9 cellular contexts compared by ENCODE assay signal in the genomic region with DNA sequence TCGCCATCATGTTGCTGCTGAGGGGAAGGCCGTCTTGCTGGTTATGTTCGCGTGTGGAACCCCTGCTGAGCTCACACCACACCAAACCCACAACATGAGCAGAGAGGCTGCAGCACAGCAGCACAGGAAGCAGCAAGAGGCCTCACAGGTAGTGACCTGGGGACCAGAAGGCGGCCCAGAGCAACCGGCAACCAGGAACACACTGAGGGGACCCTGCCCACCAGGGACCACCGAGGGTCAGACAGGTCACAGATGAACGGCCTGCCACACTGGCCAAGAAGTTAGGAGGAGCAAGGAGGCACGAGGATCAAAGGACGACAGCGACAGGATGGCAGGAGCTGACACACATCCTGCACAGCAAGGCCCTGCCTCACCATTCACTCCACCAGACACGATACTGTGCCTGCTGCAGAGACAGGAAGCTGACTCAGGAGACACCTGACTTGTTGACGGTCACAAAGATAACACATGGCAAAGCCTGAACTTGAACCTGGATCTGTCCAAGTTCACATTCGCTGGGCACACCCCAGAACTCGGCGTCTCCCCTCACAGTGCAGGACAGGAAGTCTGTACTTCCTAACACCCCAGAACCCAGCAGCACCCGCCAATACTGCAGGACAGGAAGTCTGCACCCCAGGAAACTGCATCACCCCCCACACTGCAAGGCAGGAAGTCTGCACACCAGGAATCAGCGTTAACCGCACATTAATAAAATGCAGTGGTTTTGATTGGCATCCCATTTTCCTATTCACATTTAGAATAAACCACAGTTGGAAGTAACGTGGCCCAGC.
DNase-seq lines count a peak whose midpoint lies in the region; ATAC-seq, FAIRE-seq and TF ChIP-seq lines count a peak whose summit lies in the region.
"Had no signal": no experiment of that assay in that cellular context is flagged by ENCODE, and none has a peak within 500 bp of the region (broad histone marks: within the 10 kb centered on the region; RNA-seq: fewer than 3 reads in every experiment).

No MANE protein-coding gene starts in this region.

- peaks cover 98% of the 10 kb centered on the region for H3K79me2 ChIP-seq in HepG2 (ENCODE audit: insufficient read depth, low read length)

- H3K9me3 ChIP-seq in ascending aorta: no peaks in the 10 kb centered on the region
- H3K9me3 ChIP-seq in HepG2 (ENCODE audit: low read length): no peaks in the 10 kb centered on the region
- H3K9me3 ChIP-seq in WERI-Rb-1 (ENCODE audit: severe bottlenecking): no peaks in the 10 kb centered on the region

- no peak for TF ChIP-seq EP300 in HepG2 (IDR thresholded peaks at IDR 0.05; ENCODE audit: low read depth in 2 of 2, low read length in 2 of 2)
- no peak for TF ChIP-seq EP300 in HepG2 (CRISPR knock-in tag; IDR thresholded peaks at IDR 0.05; ENCODE audit: borderline replicate concordance)

- H3K4me1 ChIP-seq in ascending aorta (peaks cover 18 to 39% of the 10 kb centered on the region in 2 donors), HepG2 (ENCODE audit: insufficient read depth, low read length) (peaks cover 26% of the 10 kb centered on the region)

- no peak for TF ChIP-seq POLR2A in HepG2 (IDR thresholded peaks at IDR 0.05; ENCODE audit: insufficient read depth in 1 of 2, low read depth in 2 of 2, low read length in 2 of 2)

- 97% methylated on average over 16 of the region's 20 CpGs for WGBS in HepG2 (ENCODE audit: low lambda C conversion rate)

- intact Hi-C loops in ascending aorta (cut with DNase I) (no loop called here), HepG2 (cut with micrococcal nuclease; ENCODE audit: unreplicated experiment) (no loop called here)

- peaks cover 92% of the 10 kb centered on the region for H3K4me1 Mint-ChIP-seq in stimulated activated effector memory CD8-positive, alpha-beta T cell treated with anti-CD3 and anti-CD28 coated beads, Interleukin-12 subunit alpha, Interleukin-12 subunit beta, amount 100 ng/mL, for 72 hours

- FAIRE-seq in HepG2 (lab: Jason Lieb, UNC): no peak
- FAIRE-seq: A204.1 had no signal

- H3K4me3 ChIP-seq in ascending aorta (no peak overlapping the region), HepG2 (replicated peaks in 1 of 3; ENCODE audit: insufficient read depth in 1 of 3, low read depth in 2 of 3, low read length in 3 of 3) (no peak overlapping the region), WERI-Rb-1 (ENCODE audit: low read depth, low read length) (no peak overlapping the region)

- no TSS peak for BruUV-seq in HepG2 (replicated peaks; lab: Mats Ljungman, UMichigan)

- peak overlapping the region; percentile 1 to 9 for H3K27ac ChIP-seq in ascending aorta
- no peak overlapping the region for H3K27ac ChIP-seq in HepG2 (ENCODE audit: extremely low read length, insufficient read depth, low read length)
- no peak overlapping the region for H3K27ac ChIP-seq in WERI-Rb-1

- peaks cover 6 to 18% of the 10 kb centered on the region in 2 donors for H3K36me3 ChIP-seq in ascending aorta
- H3K36me3 ChIP-seq in HepG2 (replicated peaks in 1 of 2; ENCODE audit: control insufficient read depth in 1 of 2, insufficient read depth in 2 of 2, low read length in 2 of 2): peaks cover 29 to 57% of the 10 kb centered on the region in 2 experiments; a peak in 4 of 5 replicates
- no peaks in the 10 kb centered on the region for H3K36me3 ChIP-seq in WERI-Rb-1

- DNase-seq in NCI-H1417 (lab: John Stamatoyannopoulos, UW): peak in 2 of 3 experiments; percentile 5 to 17
- no peak for DNase-seq in NCI-H1417 treated with DMSO at 0.1 percent for 48 hours (lab: John Stamatoyannopoulos, UW)
- peak; percentile 41 to 96 (median 70) for DNase-seq in T-helper 2 cell
- DNase-seq in ascending aorta (ENCODE audit: low spot score in 2 of 2): no peak
- DNase-seq in HepG2 (ENCODE audit: low spot score): peak; percentile 29
- peak; percentile 52 to 83 for DNase-seq in stimulated activated effector memory CD8-positive, alpha-beta T cell treated with anti-CD3 and anti-CD28 coated beads, Interleukin-12 subunit alpha, Interleukin-12 subunit beta, amount 100 ng/mL, for 72 hours (ENCODE audit: low spot score in 2 of 2)
- no peak for DNase-seq in WERI-Rb-1

- peaks cover 95% of the 10 kb centered on the region for H3K36me3 Mint-ChIP-seq in stimulated activated effector memory CD8-positive, alpha-beta T cell treated with anti-CD3 and anti-CD28 coated beads, Interleukin-12 subunit alpha, Interleukin-12 subunit beta, amount 100 ng/mL, for 72 hours

- no peak for ATAC-seq in HepG2
- ATAC-seq in stimulated activated effector memory CD8-positive, alpha-beta T cell treated with anti-CD3 and anti-CD28 coated beads, Interleukin-12 subunit alpha, Interleukin-12 subunit beta, amount 100 ng/mL, for 72 hours: peak; percentile 85
- no peak for ATAC-seq in HG03378 (IDR thresholded peaks at IDR 0.05; ENCODE audit: unreplicated experiment)

- no peaks in the 10 kb centered on the region for H3K9me3 Mint-ChIP-seq in stimulated activated effector memory CD8-positive, alpha-beta T cell treated with anti-CD3 and anti-CD28 coated beads, Interleukin-12 subunit alpha, Interleukin-12 subunit beta, amount 100 ng/mL, for 72 hours

- no peak for TF ChIP-seq RAD21 in HepG2 (CRISPR knock-in tag; IDR thresholded peaks at IDR 0.05)

- H3K9ac ChIP-seq in HepG2 (ENCODE audit: insufficient read depth, low read depth, low read length): no peak overlapping the region

- peaks cover 93% of the 10 kb centered on the region for H4K20me1 ChIP-seq in HepG2 (ENCODE audit: insufficient read depth, low read length)

- H2AFZ ChIP-seq in HepG2 (ENCODE audit: low read length): no peak overlapping the region

- no peak overlapping the region for H3K4me2 ChIP-seq in HepG2 (ENCODE audit: low read depth, low read length)

- no peaks in the 10 kb centered on the region for H3K27me3 ChIP-seq in ascending aorta
- H3K27me3 ChIP-seq in HepG2 (ENCODE audit: control insufficient read depth in 1 of 2, insufficient read depth in 2 of 2, low read length in 2 of 2): no peaks in the 10 kb centered on the region
- H3K27me3 ChIP-seq in WERI-Rb-1 (ENCODE audit: insufficient read depth, low read depth, severe bottlenecking): no peaks in the 10 kb centered on the region

- H3K27ac Mint-ChIP-seq in stimulated activated effector memory CD8-positive, alpha-beta T cell treated with anti-CD3 and anti-CD28 coated beads, Interleukin-12 subunit alpha, Interleukin-12 subunit beta, amount 100 ng/mL, for 72 hours: peak overlapping the region; percentile 97

- in situ Hi-C loops in HepG2 (cut with HindIII; ENCODE audit: extremely low pct_ligation_motif_present, low pct_unique_long_range_greater_than_20kb): no loop called here

- POLR2A ChIA-PET in HepG2 (lab: Yijun Ruan, JAX): no interaction called here

- H3K4me3 Mint-ChIP-seq in stimulated activated effector memory CD8-positive, alpha-beta T cell treated with anti-CD3 and anti-CD28 coated beads, Interleukin-12 subunit alpha, Interleukin-12 subunit beta, amount 100 ng/mL, for 72 hours: peak overlapping the region; percentile 81

- TF ChIP-seq CTCF in ascending aorta (IDR thresholded peaks at IDR 0.05) (no peak), HepG2 (CRISPR knock-in tag; IDR thresholded peaks at IDR 0.05) (no peak), WERI-Rb-1 (IDR thresholded peaks at IDR 0.05; ENCODE audit: low read depth, low read length) (no peak)

- CTCF ChIA-PET in HepG2 (lab: Yijun Ruan, JAX; ENCODE audit: low intra/inter-chr PET ratio, low total read pairs): no interaction called here

TF ChIP-seq in HepG2, 621 proteins besides CTCF, POLR2A, EP300 and RAD21 (continues in another document):
- TF ChIP-seq FOSL2 (CRISPR knock-in tag; IDR thresholded peaks at IDR 0.05): peak; percentile 69
- TF ChIP-seq RXRA (CRISPR knock-in tag; IDR thresholded peaks at IDR 0.05): peak; percentile 78; the same call in 1 of the 2 replicates
- no peak for TF ChIP-seq ATF7 (IDR thresholded peaks at IDR 0.05)
- peak; percentile 35; the same call in 1 of the 2 replicates for TF ChIP-seq ATF7 (CRISPR knock-in tag; IDR thresholded peaks at IDR 0.05)
- TF ChIP-seq PCBP1 (IDR thresholded peaks at IDR 0.05; ENCODE audit: borderline replicate concordance, low read depth, low read length): no peak
- TF ChIP-seq ZBTB38 (CRISPR knock-in tag; IDR thresholded peaks at IDR 0.05): peak; percentile 60; the same call in 1 of the 2 replicates
- TF ChIP-seq JUN (CRISPR knock-in tag; IDR thresholded peaks at IDR 0.05): 0 out of 2 replicates have a peak, but pooled peaks have one; percentile 18
- 0 out of 2 replicates have a peak, but pooled peaks have one; percentile 18 for TF ChIP-seq PAF1 (CRISPR knock-in tag; IDR thresholded peaks at IDR 0.05)
- TF ChIP-seq, protein P1, sequence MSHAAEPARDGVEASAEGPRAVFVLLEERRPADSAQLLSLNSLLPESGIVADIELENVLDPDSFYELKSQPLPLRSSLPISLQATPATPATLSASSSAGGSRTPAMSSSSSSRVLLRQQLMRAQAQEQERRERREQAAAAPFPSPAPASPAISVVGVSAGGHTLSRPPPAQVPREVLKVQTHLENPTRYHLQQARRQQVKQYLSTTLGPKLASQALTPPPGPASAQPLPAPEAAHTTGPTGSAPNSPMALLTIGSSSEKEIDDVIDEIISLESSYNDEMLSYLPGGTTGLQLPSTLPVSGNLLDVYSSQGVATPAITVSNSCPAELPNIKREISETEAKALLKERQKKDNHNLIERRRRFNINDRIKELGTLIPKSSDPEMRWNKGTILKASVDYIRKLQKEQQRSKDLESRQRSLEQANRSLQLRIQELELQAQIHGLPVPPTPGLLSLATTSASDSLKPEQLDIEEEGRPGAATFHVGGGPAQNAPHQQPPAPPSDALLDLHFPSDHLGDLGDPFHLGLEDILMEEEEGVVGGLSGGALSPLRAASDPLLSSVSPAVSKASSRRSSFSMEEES (CRISPR knock-in tag; IDR thresholded peaks at IDR 0.05): peak; percentile 65
- TF ChIP-seq, protein P2, sequence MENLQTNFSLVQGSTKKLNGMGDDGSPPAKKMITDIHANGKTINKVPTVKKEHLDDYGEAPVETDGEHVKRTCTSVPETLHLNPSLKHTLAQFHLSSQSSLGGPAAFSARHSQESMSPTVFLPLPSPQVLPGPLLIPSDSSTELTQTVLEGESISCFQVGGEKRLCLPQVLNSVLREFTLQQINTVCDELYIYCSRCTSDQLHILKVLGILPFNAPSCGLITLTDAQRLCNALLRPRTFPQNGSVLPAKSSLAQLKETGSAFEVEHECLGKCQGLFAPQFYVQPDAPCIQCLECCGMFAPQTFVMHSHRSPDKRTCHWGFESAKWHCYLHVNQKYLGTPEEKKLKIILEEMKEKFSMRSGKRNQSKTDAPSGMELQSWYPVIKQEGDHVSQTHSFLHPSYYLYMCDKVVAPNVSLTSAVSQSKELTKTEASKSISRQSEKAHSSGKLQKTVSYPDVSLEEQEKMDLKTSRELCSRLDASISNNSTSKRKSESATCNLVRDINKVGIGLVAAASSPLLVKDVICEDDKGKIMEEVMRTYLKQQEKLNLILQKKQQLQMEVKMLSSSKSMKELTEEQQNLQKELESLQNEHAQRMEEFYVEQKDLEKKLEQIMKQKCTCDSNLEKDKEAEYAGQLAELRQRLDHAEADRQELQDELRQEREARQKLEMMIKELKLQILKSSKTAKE (CRISPR knock-in tag; IDR thresholded peaks at IDR 0.05; ENCODE audit: borderline replicate concordance): peak; percentile 61; the same call in 1 of the 2 replicates
- 0 out of 2 replicates have a peak, but pooled peaks have one; percentile 49 for TF ChIP-seq AKAP8 (CRISPR knock-in tag; IDR thresholded peaks at IDR 0.05)

Comparison
In these comparisons a context has a peak if more than half of its experiments do, and no peak if none do; other contexts are left out.
1. DNase-seq: peak in NCI-H1417 (2 of 3), T-helper 2 cell (5 of 5), HepG2 (single experiment) and stimulated activated effector memory CD8-positive, alpha-beta T cell treated with anti-CD3 and anti-CD28 coated beads, Interleukin-12 subunit alpha, Interleukin-12 subunit beta, amount 100 ng/mL, for 72 hours (2 of 2); none in NCI-H1417 treated with DMSO at 0.1 percent for 48 hours (single experiment), ascending aorta (0 of 2) and WERI-Rb-1 (single experiment).
2. H3K27ac ChIP-seq: peak in ascending aorta (2 of 2); none in HepG2 (single experiment) and WERI-Rb-1 (single experiment).